Comparison of ENCODE assay signal across 4 cellular contexts in genomic region chr6:32013738-32014137, GRCh38. TPM values are rescaled to one million over a fixed set of nuclear protein-coding genes. Genes with fewer than 3 reads are reported as not detected.
"Had no signal": no experiment of that assay in that cellular context is flagged by ENCODE, and none has a peak within 500 bp of the region (broad histone marks: within the 10 kb centered on the region; RNA-seq: fewer than 3 reads in every experiment).

No MANE protein-coding gene starts in this region.

RNA-seq across cellular contexts. Expression of gene C4B, which starts 0.9 kb away (rescaled TPM):
- total RNA-seq: GM23338 had no signal

RNA-seq across cellular contexts. Expression of gene CYP21A2, which starts 24.5 kb away (rescaled TPM):
- total RNA-seq: GM23248, GM23338, H7, H9 had no signal
- polyA plus RNA-seq: GM23248 had no signal
